10 cellular contexts compared by ENCODE assay signal in genomic region chr13:54912367-54912766, GRCh38.
"Had no signal": no experiment of that assay in that cellular context is flagged by ENCODE, and none has a peak within 500 bp of the region (broad histone marks: within the 10 kb centered on the region; RNA-seq: fewer than 3 reads in every experiment).

No MANE protein-coding gene starts in this region.

- H3K4me2 ChIP-seq: GM23338 had no signal

- H3K27ac ChIP-seq: GM23248 had no signal

- H3K9me3 ChIP-seq: HAP-1 had no signal

- H3K4me3 ChIP-seq: GM23248, GM23338, HAP-1 had no signal

- H3K36me3 ChIP-seq: HAP-1 had no signal

- ATAC-seq: GM23338, HCT116 had no signal

- H3K4me1 ChIP-seq: HAP-1 had no signal

- DNase-seq: GM23248, GOT3, H7, H9, HCEC 1CT, HFFc6 had no signal

- H2AFZ ChIP-seq: GM23248, GM23338 had no signal

- H3K9ac ChIP-seq: GM23248 had no signal

- FAIRE-seq: H54 had no signal
